8 cellular contexts compared by ENCODE assay signal in the genomic region with DNA sequence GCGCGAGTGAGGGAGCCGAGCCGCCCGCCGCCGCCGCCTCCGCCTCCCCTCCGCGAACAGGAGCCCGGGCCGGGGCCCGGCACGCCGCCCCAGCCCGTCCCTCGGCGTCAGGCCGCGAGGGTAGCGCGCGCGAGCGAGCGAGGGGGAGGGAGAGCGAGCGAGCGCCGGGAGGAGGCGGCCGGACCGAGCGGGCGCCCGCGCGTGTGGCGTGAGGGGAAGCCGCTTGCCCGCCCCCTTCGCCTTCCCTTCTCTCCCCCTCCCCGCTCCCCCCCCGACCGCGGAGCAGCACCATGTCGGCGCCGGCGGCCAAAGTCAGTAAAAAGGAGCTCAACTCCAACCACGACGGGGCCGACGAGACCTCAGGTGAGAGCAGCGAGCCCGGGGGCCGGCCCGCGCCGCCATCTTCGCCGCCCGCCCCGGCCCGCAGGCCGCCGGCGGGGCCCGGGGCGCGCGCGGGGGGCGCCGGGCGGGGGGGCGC. TPM values are rescaled to one million over a fixed set of nuclear protein-coding genes. Genes with fewer than 3 reads are reported as not detected.
DNase-seq lines count a peak whose midpoint lies in the region; ATAC-seq and TF ChIP-seq lines count a peak whose summit lies in the region.

No MANE protein-coding gene starts in this region.

- ATAC-seq in GM18505 (IDR thresholded peaks at IDR 0.05; ENCODE audit: unreplicated experiment) (peak; percentile 27), HG02763 (IDR thresholded peaks at IDR 0.05; ENCODE audit: unreplicated experiment) (peak; percentile 24), left lung (peak; percentile 0), GM18858 (IDR thresholded peaks at IDR 0.05; ENCODE audit: unreplicated experiment) (no peak)

- H3K9me3 ChIP-seq in Peyer's patch (no peaks in the 10 kb centered on the region), left lung (no peaks in the 10 kb centered on the region)

- DNase-seq in Peyer's patch = peak in 2 of 3 donors; percentile 52 to 77
- peak in 1 of 2 donors; percentile 64 for DNase-seq in cardiac fibroblast (ENCODE audit: low read depth in 2 of 2)
- DNase-seq in left lung = peak in 1 of 2 donors; percentile 60
- DNase-seq in stimulated activated naive CD4-positive, alpha-beta T cell treated with Interleukin-2 at 50 U/mL for 16 hours (lab: John Stamatoyannopoulos, UW) = peak; percentile 74
- DNase-seq in NCI-H524 treated with DMSO at 0.1 percent for 48 hours (lab: John Stamatoyannopoulos, UW) = no peak

- no peak for TF ChIP-seq CTCF in Peyer's patch (IDR thresholded peaks at IDR 0.05)
- no peak for TF ChIP-seq CTCF in cardiac fibroblast (IDR thresholded peaks at IDR 0.05; ENCODE audit: low read depth, low read length)
- TF ChIP-seq CTCF in left lung (IDR thresholded peaks at IDR 0.05) = no peak

- no peaks in the 10 kb centered on the region for H3K27me3 ChIP-seq in Peyer's patch
- H3K27me3 ChIP-seq in left lung = no peaks in the 10 kb centered on the region

- peaks cover 0 to 27% (median 0%) of the 10 kb centered on the region in 3 donors for H3K36me3 ChIP-seq in Peyer's patch
- peaks cover 8 to 31% of the 10 kb centered on the region in 2 donors for H3K36me3 ChIP-seq in left lung

- H3K27ac ChIP-seq in Peyer's patch = peak overlapping the region; percentile 97 to 99 (median 98)
- peak overlapping the region; percentile 91 to 96 for H3K27ac ChIP-seq in left lung

- TF ChIP-seq POLR2A in GM18505 (IDR thresholded peaks at IDR 0.05; ENCODE audit: borderline replicate concordance, extremely low read depth, insufficient read depth, insufficient read length) (no peak), Peyer's patch (IDR thresholded peaks at IDR 0.05) (peak in 1 of 2 donors; percentile 91)

- H3K4me3 ChIP-seq in Peyer's patch (peak overlapping the region; percentile 95 to 99 (median 96)), cardiac fibroblast (replicated peaks in 1 of 2; ENCODE audit: low read depth in 2 of 2, low read length in 2 of 2) (peak overlapping the region; percentile 48 to 89), left lung (peak overlapping the region; percentile 55 to 90)

- H3K4me1 ChIP-seq in Peyer's patch = peaks cover 0 to 50% (median 20%) of the 10 kb centered on the region in 4 donors
- H3K4me1 ChIP-seq in left lung = peaks cover 25 to 64% of the 10 kb centered on the region in 2 donors

- intact Hi-C loops in left lung (cut with DNase I) = no loop called here

RNA-seq across cellular contexts. Expression of a gene that starts 0.3 kb away (rescaled TPM):
- total RNA-seq in Peyer's patch = 100 to 1,000 TPM in 1 of 4 donors, 10 to 100 TPM in 3; 72.3 to 148 (median 83.9) TPM
- 100 to 1,000 TPM; 249 to 294 TPM for total RNA-seq in left lung

RNA-seq across cellular contexts. Expression of a gene that starts 13.0 kb away (rescaled TPM):
- total RNA-seq in Peyer's patch (10 to 100 TPM in 1 of 4 donors, 1 to 10 TPM in 3; 5.6 to 15.7 (median 9.3) TPM), left lung (10 to 100 TPM; 11.8 to 15.9 TPM)

RNA-seq across cellular contexts. Expression of a gene that starts 32.7 kb away (rescaled TPM):
- 100 to 1,000 TPM in 1 of 4 donors, 10 to 100 TPM in 3; 71.9 to 103 (median 95.8) TPM for total RNA-seq in Peyer's patch
- total RNA-seq in left lung = 10 to 100 TPM; 52.7 to 55.4 TPM

RNA-seq across cellular contexts. Expression of a gene that starts 34.6 kb away (rescaled TPM):
- 100 to 1,000 TPM in 3 of 4 donors, 10 to 100 TPM in 1; 21.5 to 177 (median 138) TPM for total RNA-seq in Peyer's patch
- 10 to 100 TPM; 42.2 to 48.9 TPM for total RNA-seq in left lung
